In the genomic region with DNA sequence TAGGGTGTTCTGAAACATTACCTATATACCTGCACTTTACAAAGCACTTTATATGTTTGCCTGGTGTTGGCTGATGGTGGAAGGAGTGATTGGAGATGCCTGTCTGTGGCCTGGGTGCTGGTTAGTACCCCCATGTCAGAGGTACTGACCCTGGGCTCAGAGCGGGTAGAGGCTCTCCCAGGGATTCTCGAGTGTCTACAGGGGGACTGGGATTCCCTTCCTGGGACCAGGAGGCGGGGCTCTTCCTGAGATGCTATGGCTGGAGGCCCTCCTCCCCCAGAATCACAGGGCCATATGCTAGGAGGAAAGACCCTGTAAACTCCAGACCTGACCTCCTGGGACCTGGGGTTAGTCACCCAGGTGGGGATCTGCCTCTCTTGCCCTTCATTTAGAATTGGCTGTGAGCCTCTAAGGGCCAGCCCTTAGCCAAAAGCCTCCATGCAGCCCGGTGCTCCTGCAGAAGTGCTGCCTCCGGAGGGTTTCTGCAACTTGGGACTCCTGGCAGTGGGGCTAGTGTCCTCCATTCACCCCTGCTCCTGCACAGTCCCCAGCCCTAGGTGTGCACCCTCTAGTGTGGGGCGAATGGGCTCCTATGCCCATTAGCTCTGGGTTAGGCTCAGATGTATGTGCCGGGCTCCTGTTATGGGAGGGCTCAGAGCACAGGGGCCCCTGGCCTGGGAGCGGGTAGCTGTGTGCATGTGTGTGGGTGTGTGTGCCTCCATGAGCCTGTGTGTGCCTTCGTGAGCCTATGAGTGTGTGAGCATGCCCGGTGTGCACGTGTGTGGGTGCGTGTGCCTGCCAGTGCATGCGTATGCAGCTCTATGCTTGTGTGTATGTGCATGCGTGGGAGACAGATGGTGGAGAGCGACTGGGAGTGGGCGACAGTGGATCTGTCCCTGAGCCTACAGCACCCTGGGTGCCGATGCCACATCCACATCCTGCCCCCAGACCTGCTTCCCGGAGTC, we compare ENCODE assay signal across 2 cellular contexts.
TF ChIP-seq lines count a peak whose summit lies in the region.

No MANE protein-coding gene starts in this region.

TF ChIP-seq in IMR-90, 13 proteins besides CTCF, POLR2A, EP300 and RAD21:
- no peak for TF ChIP-seq MXI1 (IDR thresholded peaks at IDR 0.05; ENCODE audit: borderline replicate concordance, low read depth, low read length)
- no peak for TF ChIP-seq RFX5 (IDR thresholded peaks at IDR 0.05; ENCODE audit: low read depth, low read length)
- TF ChIP-seq, protein P1, sequence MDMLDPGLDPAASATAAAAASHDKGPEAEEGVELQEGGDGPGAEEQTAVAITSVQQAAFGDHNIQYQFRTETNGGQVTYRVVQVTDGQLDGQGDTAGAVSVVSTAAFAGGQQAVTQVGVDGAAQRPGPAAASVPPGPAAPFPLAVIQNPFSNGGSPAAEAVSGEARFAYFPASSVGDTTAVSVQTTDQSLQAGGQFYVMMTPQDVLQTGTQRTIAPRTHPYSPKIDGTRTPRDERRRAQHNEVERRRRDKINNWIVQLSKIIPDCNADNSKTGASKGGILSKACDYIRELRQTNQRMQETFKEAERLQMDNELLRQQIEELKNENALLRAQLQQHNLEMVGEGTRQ (IDR thresholded peaks at IDR 0.05; ENCODE audit: low read depth, low read length): no peak
- no peak for TF ChIP-seq BHLHE40 (IDR thresholded peaks at IDR 0.05; ENCODE audit: low read depth, low read length)
- no peak for TF ChIP-seq FOS (IDR thresholded peaks at IDR 0.05; ENCODE audit: low read depth, low read length)

TF ChIP-seq in HepG2, 621 proteins besides CTCF, POLR2A, EP300 and RAD21:
- no peak for TF ChIP-seq THAP8 (CRISPR knock-in tag; IDR thresholded peaks at IDR 0.05; ENCODE audit: borderline replicate concordance)
- no peak for TF ChIP-seq ZFP36 (IDR thresholded peaks at IDR 0.05; ENCODE audit: borderline replicate concordance, low read depth, low read length, partially characterized antibody)
- TF ChIP-seq, protein P2, sequence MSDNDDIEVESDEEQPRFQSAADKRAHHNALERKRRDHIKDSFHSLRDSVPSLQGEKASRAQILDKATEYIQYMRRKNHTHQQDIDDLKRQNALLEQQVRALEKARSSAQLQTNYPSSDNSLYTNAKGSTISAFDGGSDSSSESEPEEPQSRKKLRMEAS (IDR thresholded peaks at IDR 0.05): no peak
- TF ChIP-seq PITX1 (CRISPR knock-in tag; IDR thresholded peaks at IDR 0.05): no peak
- TF ChIP-seq ZNF441 (CRISPR knock-in tag; IDR thresholded peaks at IDR 0.05; ENCODE audit: borderline replicate concordance): no peak
- TF ChIP-seq, protein P3, sequence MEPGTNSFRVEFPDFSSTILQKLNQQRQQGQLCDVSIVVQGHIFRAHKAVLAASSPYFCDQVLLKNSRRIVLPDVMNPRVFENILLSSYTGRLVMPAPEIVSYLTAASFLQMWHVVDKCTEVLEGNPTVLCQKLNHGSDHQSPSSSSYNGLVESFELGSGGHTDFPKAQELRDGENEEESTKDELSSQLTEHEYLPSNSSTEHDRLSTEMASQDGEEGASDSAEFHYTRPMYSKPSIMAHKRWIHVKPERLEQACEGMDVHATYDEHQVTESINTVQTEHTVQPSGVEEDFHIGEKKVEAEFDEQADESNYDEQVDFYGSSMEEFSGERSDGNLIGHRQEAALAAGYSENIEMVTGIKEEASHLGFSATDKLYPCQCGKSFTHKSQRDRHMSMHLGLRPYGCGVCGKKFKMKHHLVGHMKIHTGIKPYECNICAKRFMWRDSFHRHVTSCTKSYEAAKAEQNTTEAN (CRISPR knock-in tag; conservative IDR thresholded peaks at IDR 0.05): no peak
- no peak for TF ChIP-seq ZFP36L2 (CRISPR knock-in tag; IDR thresholded peaks at IDR 0.05)
